12 cellular contexts compared by ENCODE assay signal in the genomic region with DNA sequence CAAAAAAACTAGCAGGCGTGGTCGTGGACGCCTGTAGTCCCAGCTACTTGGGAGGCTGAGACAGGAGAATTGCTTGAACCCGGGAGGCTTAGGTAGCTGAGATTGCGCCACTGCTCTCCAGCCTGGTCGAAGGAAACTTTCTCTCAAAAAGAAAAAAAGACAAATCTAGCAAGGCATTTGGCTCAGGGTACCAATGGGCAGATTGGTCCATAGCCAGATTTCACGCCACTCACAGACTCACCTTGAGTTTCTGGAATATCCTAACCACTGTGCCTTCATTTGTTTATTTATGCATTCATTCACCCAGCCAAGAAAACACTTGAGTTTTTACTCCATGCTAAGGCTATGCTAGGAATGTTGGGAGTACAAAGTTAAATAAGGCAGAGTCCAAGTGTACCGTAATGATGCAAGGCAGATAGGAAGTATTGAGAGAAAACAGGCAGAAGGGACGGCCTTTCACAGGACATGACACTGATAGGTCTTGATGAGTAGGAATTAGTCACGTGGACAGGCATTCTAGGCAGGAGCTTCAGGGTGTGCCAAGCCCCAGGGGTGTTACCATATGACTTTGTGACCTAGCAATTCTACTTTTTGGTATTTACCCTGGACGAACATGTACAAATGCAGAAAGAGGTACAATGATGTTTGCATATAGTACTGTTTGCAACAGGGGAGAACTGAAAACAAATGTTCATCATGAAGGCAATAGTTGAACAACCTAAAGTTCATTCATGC. TPM values are rescaled to one million over a fixed set of nuclear protein-coding genes. Genes with fewer than 3 reads are reported as not detected.
DNase-seq lines count a peak whose midpoint lies in the region; ATAC-seq, FAIRE-seq and TF ChIP-seq lines count a peak whose summit lies in the region.
"Had no signal": no experiment of that assay in that cellular context is flagged by ENCODE, and none has a peak within 500 bp of the region (broad histone marks: within the 10 kb centered on the region; RNA-seq: fewer than 3 reads in every experiment).

No MANE protein-coding gene starts in this region.

- H3K4me3 Mint-ChIP-seq in CD8-positive, alpha-beta memory T cell, result peak overlapping the region in 1 of 7 donors; percentile 6

- no peak overlapping the region for H3K4me3 ChIP-seq in heart left ventricle
- H3K4me3 ChIP-seq in right atrium auricular region, result no peak overlapping the region
- H3K4me3 ChIP-seq in brain microvascular endothelial cell (ENCODE audit: low read depth, low read length), result no peak overlapping the region
- no peak overlapping the region for H3K4me3 ChIP-seq in left lung
- no peak overlapping the region for H3K4me3 ChIP-seq in CD8-positive, alpha-beta memory T cell (ENCODE audit: low read length)
- H3K4me3 ChIP-seq: BLaER1 treated with 17β-estradiol and CSF1 and Interleukin-3, amounts not matched to agents 10 nM and 100 nM had no signal

- no peak for FAIRE-seq in urothelium cell line (lab: Jason Lieb, UNC)

- H3K4me1 ChIP-seq in heart left ventricle (peaks cover 0 to 51% (median 23%) of the 10 kb centered on the region in 12 donors), right atrium auricular region (peaks cover 0 to 44% of the 10 kb centered on the region in 2 donors), left lung (peaks cover 18 to 30% of the 10 kb centered on the region in 2 donors)
- H3K4me1 ChIP-seq in CD8-positive, alpha-beta memory T cell (ENCODE audit: insufficient read depth, low read length), result peaks cover 12% of the 10 kb centered on the region

- in situ Hi-C loops in brain microvascular endothelial cell (cut with HindIII; ENCODE audit: low pct_ligation_motif_present, low sequenced_read_pairs), result no loop called here

- no peak for DNase-seq in heart left ventricle
- no peak for DNase-seq in right atrium auricular region (ENCODE audit: low spot score)
- peak; percentile 80 for DNase-seq in brain microvascular endothelial cell
- no peak for DNase-seq in left lung
- peak; percentile 25 for DNase-seq in urothelium cell line (ENCODE audit: low spot score)
- DNase-seq in CD8-positive, alpha-beta memory T cell, result no peak
- DNase-seq in GM20000 (ENCODE audit: low spot score), result no peak
- no peak for DNase-seq in T-helper 9 cell
- DNase-seq: activated naive CD4-positive, alpha-beta T cell; hippocampal formation; NCI-H1436 treated with DMSO at 0.1 percent for 48 hours had no signal

- no peak for TF ChIP-seq POLR2A in heart left ventricle (IDR thresholded peaks at IDR 0.05)

- H3K27ac Mint-ChIP-seq in CD8-positive, alpha-beta memory T cell, result no peak overlapping the region

- 64 to 67% (median 64%) methylated on average over 11 of the region's 11 CpGs for WGBS in heart left ventricle, 4 donors

- intact Hi-C loops in heart left ventricle (cut with DNase I), result loop anchor here in 1 of 10 donors (5.0 kb wide), 1 partner anchor 163 kb away; the partner anchor contains the start of gene MYBPC3
- intact Hi-C loops in left lung (cut with DNase I), result no loop called here

- CTCF ChIA-PET in CD8-positive, alpha-beta memory T cell (lab: Charles Lee), result interaction anchor here (1.5 kb wide), 1 partner anchor 12 kb away, joined by 5 read pairs; no protein-coding TSS in a partner anchor

- H3K36me3 Mint-ChIP-seq in CD8-positive, alpha-beta memory T cell, result no peaks in the 10 kb centered on the region

- H3K27me3 ChIP-seq in heart left ventricle (peaks cover 0 to 40% (median 0%) of the 10 kb centered on the region in 9 donors), right atrium auricular region (no peaks in the 10 kb centered on the region), brain microvascular endothelial cell (replicated peaks) (no peaks in the 10 kb centered on the region), left lung (peaks cover 4 to 51% of the 10 kb centered on the region in 2 donors)
- peaks cover 17% of the 10 kb centered on the region for H3K27me3 ChIP-seq in CD8-positive, alpha-beta memory T cell (ENCODE audit: insufficient read depth, low read length, poor library complexity, severe bottlenecking)

- H3K36me3 ChIP-seq in heart left ventricle (no peaks in the 10 kb centered on the region), right atrium auricular region (no peaks in the 10 kb centered on the region), brain microvascular endothelial cell (replicated peaks) (no peaks in the 10 kb centered on the region), left lung (no peaks in the 10 kb centered on the region)
- H3K36me3 ChIP-seq in CD8-positive, alpha-beta memory T cell (ENCODE audit: insufficient read depth, low read length), result no peaks in the 10 kb centered on the region
- H3K36me3 ChIP-seq: BLaER1 treated with 17β-estradiol and CSF1 and Interleukin-3, amounts not matched to agents 10 nM and 100 nM had no signal

- no peak for TF ChIP-seq CTCF in heart left ventricle (IDR thresholded peaks at IDR 0.05)
- TF ChIP-seq CTCF in right atrium auricular region (IDR thresholded peaks at IDR 0.05), result no peak
- TF ChIP-seq CTCF in brain microvascular endothelial cell (IDR thresholded peaks at IDR 0.05; ENCODE audit: low read depth, low read length, missing control alignments), result no peak
- no peak for TF ChIP-seq CTCF in left lung (IDR thresholded peaks at IDR 0.05)
- TF ChIP-seq CTCF in GM20000 (IDR thresholded peaks at IDR 0.05; ENCODE audit: extremely low read depth, missing control alignments), result no peak

- ATAC-seq in heart left ventricle (no peak), left lung (peak; percentile 38)

- H3K27ac ChIP-seq in heart left ventricle, result peak overlapping the region in 11 of 12 donors; percentile 49 to 100 (median 96)
- peak overlapping the region in 1 of 2 donors; percentile 99 for H3K27ac ChIP-seq in right atrium auricular region
- H3K27ac ChIP-seq in brain microvascular endothelial cell, result no peak overlapping the region
- H3K27ac ChIP-seq in left lung, result peak overlapping the region in 1 of 2 donors; percentile 50
- H3K27ac ChIP-seq in CD8-positive, alpha-beta memory T cell (ENCODE audit: low read depth, low read length), result no peak overlapping the region
- H3K27ac ChIP-seq: BLaER1 treated with 17β-estradiol and CSF1 and Interleukin-3, amounts not matched to agents 10 nM and 100 nM had no signal

- POLR2A ChIA-PET in CD8-positive, alpha-beta memory T cell (lab: Charles Lee), result interaction anchor here (0.7 kb wide), 1 partner anchor 723 kb away, joined by 7 read pairs; no protein-coding TSS in a partner anchor

- no peaks in the 10 kb centered on the region for H3K9me3 Mint-ChIP-seq in CD8-positive, alpha-beta memory T cell

- peaks cover 5 to 11% (median 5%) of the 10 kb centered on the region in 3 donors for H3K4me1 Mint-ChIP-seq in CD8-positive, alpha-beta memory T cell

- H3K9me3 ChIP-seq in heart left ventricle, result no peaks in the 10 kb centered on the region
- H3K9me3 ChIP-seq in right atrium auricular region, result no peaks in the 10 kb centered on the region
- no peaks in the 10 kb centered on the region for H3K9me3 ChIP-seq in left lung
- H3K9me3 ChIP-seq in CD8-positive, alpha-beta memory T cell (ENCODE audit: low read length), result no peaks in the 10 kb centered on the region
- H3K9me3 ChIP-seq: BLaER1 treated with 17β-estradiol and CSF1 and Interleukin-3, amounts not matched to agents 10 nM and 100 nM had no signal

- peaks cover 2 to 24% of the 10 kb centered on the region in 2 donors for H3K27me3 Mint-ChIP-seq in CD8-positive, alpha-beta memory T cell

RNA-seq across cellular contexts. Expression of gene PACSIN3, which starts 3.0 kb away (rescaled TPM):
- 100 to 1,000 TPM; 127 to 330 (median 211) TPM for total RNA-seq in heart left ventricle
- polyA plus RNA-seq in heart left ventricle, result 100 to 1,000 TPM; 123 to 282 TPM
- 100 to 1,000 TPM; 107 to 186 TPM for total RNA-seq in right atrium auricular region
- total RNA-seq in left lung, result 10 to 100 TPM; 32.9 to 44.2 TPM
- total RNA-seq in CD8-positive, alpha-beta memory T cell, result 1 to 10 TPM; 7.9 to 9.2 TPM
- not detected for polyA plus RNA-seq in CD8-positive, alpha-beta memory T cell

RNA-seq across cellular contexts. Expression of gene ARFGAP2, which starts 12.6 kb away (rescaled TPM):
- total RNA-seq in heart left ventricle (10 to 100 TPM; 47.5 to 96.1 (median 61.3) TPM), right atrium auricular region (10 to 100 TPM; 75.1 to 78.0 TPM), left lung (10 to 100 TPM; 79.1 to 86.3 TPM)
- polyA plus RNA-seq in heart left ventricle, result 10 to 100 TPM; 49.7 to 79.1 TPM
- total RNA-seq in CD8-positive, alpha-beta memory T cell, result 100 to 1,000 TPM; 100 to 104 TPM
- polyA plus RNA-seq in CD8-positive, alpha-beta memory T cell, result 90.6 TPM

RNA-seq across cellular contexts. Expression of gene DDB2, which starts 25.5 kb away (rescaled TPM):
- total RNA-seq in heart left ventricle (10 to 100 TPM in 4 of 9 donors, 1 to 10 TPM in 5; 8.0 to 28.5 (median 9.7) TPM), right atrium auricular region (10 to 100 TPM in 1 of 2 donors, 1 to 10 TPM in 1; 8.8 to 12.0 TPM), left lung (10 to 100 TPM; 32.0 to 33.1 TPM)
- 10 to 100 TPM in 1 of 2 donors, 1 to 10 TPM in 1; 8.1 to 11.7 TPM for polyA plus RNA-seq in heart left ventricle
- 100 to 1,000 TPM; 170 to 172 TPM for total RNA-seq in CD8-positive, alpha-beta memory T cell
- 34.4 TPM for polyA plus RNA-seq in CD8-positive, alpha-beta memory T cell

RNA-seq across cellular contexts. Expression of gene ACP2, which starts 59.3 kb away (rescaled TPM):
- total RNA-seq in heart left ventricle, result 10 to 100 TPM; 18.0 to 60.4 (median 26.6) TPM
- 10 to 100 TPM; 25.3 to 44.7 TPM for polyA plus RNA-seq in heart left ventricle
- 10 to 100 TPM; 45.2 to 59.4 TPM for total RNA-seq in right atrium auricular region
- 10 to 100 TPM; 41.5 to 59.9 TPM for total RNA-seq in left lung
- total RNA-seq in CD8-positive, alpha-beta memory T cell, result 10 to 100 TPM; 24.1 to 24.5 TPM
- polyA plus RNA-seq in CD8-positive, alpha-beta memory T cell, result 14.6 TPM

Comparison
In these comparisons a context has a peak if more than half of its experiments do, and no peak if none do; other contexts are left out.
1. DNase-seq: peak in brain microvascular endothelial cell (single experiment) and urothelium cell line (single experiment); none in heart left ventricle (0 of 5), right atrium auricular region (single experiment), left lung (0 of 2), CD8-positive, alpha-beta memory T cell (0 of 5), GM20000 (single experiment) and T-helper 9 cell (single experiment).
2. H3K27ac ChIP-seq: peak in heart left ventricle (11 of 12); none in brain microvascular endothelial cell (single experiment) and CD8-positive, alpha-beta memory T cell (single experiment).
3. RNA of gene DDB2, which starts 25.5 kb away (total RNA-seq): 170 to 172 TPM in CD8-positive, alpha-beta memory T cell; 32.0 to 33.1 TPM in left lung, 8.8 to 12.0 TPM in right atrium auricular region and 8.0 to 28.5 TPM in heart left ventricle; every median in the first group is over 4 times any median in the second.